Comparison of ENCODE assay signal across 12 cellular contexts in the genomic region with DNA sequence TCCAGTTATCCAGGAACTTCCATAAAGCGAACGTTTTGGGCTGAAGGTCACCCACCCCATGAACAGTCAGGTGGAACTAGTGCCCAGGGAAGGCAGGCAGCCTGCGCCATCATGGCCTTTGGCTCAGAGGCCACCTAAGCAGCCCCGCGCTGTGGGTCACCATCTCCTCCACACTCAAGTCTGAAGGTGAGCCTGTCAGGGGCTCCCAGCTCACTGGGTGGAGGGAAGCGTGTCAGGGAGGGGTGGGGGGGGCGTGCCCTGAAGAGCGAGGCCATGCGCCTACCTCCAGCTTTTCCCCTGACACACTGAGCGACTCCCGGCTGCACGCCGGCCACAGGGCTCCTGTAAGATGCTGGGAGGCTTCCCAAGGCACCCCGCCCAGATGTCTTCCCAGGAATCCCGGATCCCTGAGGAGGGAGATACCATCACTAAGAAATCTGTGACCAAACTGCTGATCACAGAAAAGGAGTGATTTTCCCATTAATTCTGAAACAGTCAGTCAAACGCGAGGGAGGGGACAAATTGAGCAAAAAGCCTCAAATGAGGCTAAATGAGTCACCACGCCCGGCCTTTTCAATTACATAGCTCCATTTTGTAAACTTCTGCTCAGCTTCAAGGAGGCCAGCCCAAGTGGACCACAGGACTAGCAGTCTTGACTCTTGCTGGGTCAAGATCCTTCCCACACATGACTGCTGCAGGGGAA. TPM values are rescaled to one million over a fixed set of nuclear protein-coding genes. Genes with fewer than 3 reads are reported as not detected.
DNase-seq lines count a peak whose midpoint lies in the region; ATAC-seq and TF ChIP-seq lines count a peak whose summit lies in the region.
"Had no signal": no experiment of that assay in that cellular context is flagged by ENCODE, and none has a peak within 500 bp of the region (broad histone marks: within the 10 kb centered on the region; RNA-seq: fewer than 3 reads in every experiment).

No MANE protein-coding gene starts in this region.

- TF ChIP-seq CTCF in fibroblast of lung (conservative IDR thresholded peaks at IDR 0.05 in 1 of 2, IDR thresholded peaks at IDR 0.05 in 1 of 2; ENCODE audit: low read depth in 1 of 2, low read length in 2 of 2) (no peak), transverse colon (IDR thresholded peaks at IDR 0.05) (no peak), foreskin keratinocyte (conservative IDR thresholded peaks at IDR 0.05) (no peak)

- WGBS in transverse colon (ENCODE audit: low coverage in 1 of 2), 2 donors = 49 to 76% methylated on average over 4 to 15 of the region's 19 CpGs

- in situ Hi-C loops in transverse colon (cut with MboI; ENCODE audit: low pct_ligation_motif_present in 1 of 4, low pct_unique_long_range_greater_than_20kb in 1 of 4, low sequenced_read_pairs in 3 of 4) = loop anchor here in 2 of 4 donors (25.0 kb wide), 1 partner anchor 97 kb away; a partner anchor contains a TSS

- H3K4me2 ChIP-seq in fibroblast of lung (ENCODE audit: extremely low read depth, insufficient read depth, low read length) = peak overlapping the region; percentile 13

- peaks cover 18% of the 10 kb centered on the region for H3K4me1 Mint-ChIP-seq in activated naive CD4-positive, alpha-beta T cell treated with anti-CD3 and anti-CD28 coated beads, Interleukin-2, amount 50 U/mL, for 24 hours

- peak overlapping the region; percentile 59 for H3K27ac Mint-ChIP-seq in activated naive CD4-positive, alpha-beta T cell treated with anti-CD3 and anti-CD28 coated beads, Interleukin-2, amount 50 U/mL, for 24 hours
- H3K27ac Mint-ChIP-seq: activated naive CD8-positive, alpha-beta T cell treated with anti-CD3 and anti-CD28 coated beads, Interleukin-2, amount 10 ng/mL, durations not matched to agents 7 days and 5 days had no signal

- H3K9me3 Mint-ChIP-seq in activated naive CD4-positive, alpha-beta T cell treated with anti-CD3 and anti-CD28 coated beads, Interleukin-2, amount 50 U/mL, for 24 hours = no peaks in the 10 kb centered on the region
- H3K9me3 Mint-ChIP-seq: activated naive CD8-positive, alpha-beta T cell treated with anti-CD3 and anti-CD28 coated beads, Interleukin-2, amount 10 ng/mL, durations not matched to agents 7 days and 5 days had no signal

- no peak for TF ChIP-seq POLR2A in transverse colon (IDR thresholded peaks at IDR 0.05)

- H3K79me2 ChIP-seq in fibroblast of lung (ENCODE audit: control insufficient read depth, insufficient read depth, low read length) = no peaks in the 10 kb centered on the region

- no peaks in the 10 kb centered on the region for H3K27me3 Mint-ChIP-seq in activated naive CD4-positive, alpha-beta T cell treated with anti-CD3 and anti-CD28 coated beads, Interleukin-2, amount 50 U/mL, for 24 hours
- H3K27me3 Mint-ChIP-seq: activated naive CD8-positive, alpha-beta T cell treated with anti-CD3 and anti-CD28 coated beads, Interleukin-2, amount 10 ng/mL, durations not matched to agents 7 days and 5 days had no signal

- no peaks in the 10 kb centered on the region for H4K20me1 ChIP-seq in fibroblast of lung (ENCODE audit: control insufficient read depth, extremely low read depth, insufficient read depth, low read length)

- no peak for DNase-seq in activated naive CD4-positive, alpha-beta T cell (lab: John Stamatoyannopoulos, UW)
- DNase-seq in OCI-M1 (lab: John Stamatoyannopoulos, UW) = peak; percentile 18
- peak in 1 of 2 donors; percentile 67 for DNase-seq in fibroblast of lung (ENCODE audit: low read depth in 2 of 2)
- DNase-seq in transverse colon = no peak
- DNase-seq in sciatic nerve (ENCODE audit: low spot score) = no peak
- DNase-seq in foreskin keratinocyte = no peak
- no peak for DNase-seq in NCI-H2227 treated with DMSO at 0.1 percent for 48 hours (lab: John Stamatoyannopoulos, UW)
- DNase-seq: activated naive CD8-positive, alpha-beta T cell treated with anti-CD3 and anti-CD28 coated beads, Interleukin-2, amount 10 ng/mL, durations not matched to agents 7 days and 5 days; left cardiac atrium; SW 1271 had no signal

- H3K27me3 ChIP-seq in fibroblast of lung (ENCODE audit: control insufficient read depth, insufficient read depth, low read length) (no peaks in the 10 kb centered on the region), transverse colon (no peaks in the 10 kb centered on the region), foreskin keratinocyte (no peaks in the 10 kb centered on the region)

- H3K4me3 ChIP-seq in fibroblast of lung (replicated peaks in 1 of 4; ENCODE audit: control extremely low read depth in 1 of 4, insufficient read depth in 1 of 4, low read depth in 3 of 4, low read length in 4 of 4) = no peak overlapping the region
- H3K4me3 ChIP-seq in transverse colon = no peak overlapping the region

- H3K36me3 ChIP-seq in fibroblast of lung (ENCODE audit: control insufficient read depth, insufficient read depth, low read length) (peaks cover 9% of the 10 kb centered on the region), transverse colon (peaks cover 0 to 10% (median 2%) of the 10 kb centered on the region in 4 donors)

- intact Hi-C loops in transverse colon (cut with DNase I; ENCODE audit: low total_unique reads) = no loop called here
- intact Hi-C loops in sciatic nerve (cut with DNase I) = no loop called here

- no peak overlapping the region for H2AFZ ChIP-seq in fibroblast of lung (ENCODE audit: low read length)

- H3K27ac ChIP-seq in fibroblast of lung (ENCODE audit: insufficient read depth, low read length) (no peak overlapping the region), transverse colon (peak overlapping the region; percentile 22 to 91 (median 60)), foreskin keratinocyte (no peak overlapping the region)
- H3K27ac ChIP-seq: epithelial cell of prostate had no signal

- H3K4me3 Mint-ChIP-seq in activated naive CD4-positive, alpha-beta T cell treated with anti-CD3 and anti-CD28 coated beads, Interleukin-2, amount 50 U/mL, for 24 hours = no peak overlapping the region
- H3K4me3 Mint-ChIP-seq: activated naive CD8-positive, alpha-beta T cell treated with anti-CD3 and anti-CD28 coated beads, Interleukin-2, amount 10 ng/mL, durations not matched to agents 7 days and 5 days had no signal

- H3K4me1 ChIP-seq in fibroblast of lung (ENCODE audit: control insufficient read depth, extremely low read depth, insufficient read depth, low read length) (peaks cover 8% of the 10 kb centered on the region), transverse colon (peaks cover 0 to 12% (median under 1%) of the 10 kb centered on the region in 4 donors), foreskin keratinocyte (no peaks in the 10 kb centered on the region)

- no peaks in the 10 kb centered on the region for H3K9me3 ChIP-seq in fibroblast of lung (ENCODE audit: control insufficient read depth, insufficient read depth, low read depth, low read length)
- H3K9me3 ChIP-seq in transverse colon = no peaks in the 10 kb centered on the region

- ATAC-seq in sciatic nerve (no peak), foreskin keratinocyte (no peak)
- ATAC-seq: left cardiac atrium had no signal

- peaks cover 4% of the 10 kb centered on the region for H3K36me3 Mint-ChIP-seq in activated naive CD4-positive, alpha-beta T cell treated with anti-CD3 and anti-CD28 coated beads, Interleukin-2, amount 50 U/mL, for 24 hours

- no peak for TF ChIP-seq EP300 in transverse colon (IDR thresholded peaks at IDR 0.05; ENCODE audit: low read depth)

- peak overlapping the region; percentile 16 for H3K9ac ChIP-seq in fibroblast of lung (ENCODE audit: insufficient read depth, low read length)

RNA-seq across cellular contexts. Expression of a gene that starts 26.5 kb away (rescaled TPM):
- total RNA-seq in fibroblast of lung (7.4 and 9.7 TPM in 2 replicates), transverse colon (10 to 100 TPM; 12.6 to 49.6 (median 20.7) TPM), sciatic nerve (22.5 TPM), foreskin keratinocyte (12.3 and 13.2 TPM in 2 replicates)
- polyA plus RNA-seq in fibroblast of lung (5.1 and 8.4 TPM in 2 replicates), foreskin keratinocyte (11.8 and 15.2 TPM in 2 replicates)
- polyA plus RNA-seq in fibroblast of lung (2012) = 5.9 and 11.8 TPM in 2 replicates
- polyA minus RNA-seq in fibroblast of lung (ENCODE audit: low replicate concordance) = 24.0 and 26.9 TPM in 2 replicates

RNA-seq across cellular contexts. Expression of a gene that starts 44.7 kb away (rescaled TPM):
- total RNA-seq in fibroblast of lung (5.6 and 6.3 TPM in 2 replicates), transverse colon (10 to 100 TPM in 3 of 4 donors, 1 to 10 TPM in 1; 9.0 to 44.0 (median 28.6) TPM), sciatic nerve (26.2 TPM), foreskin keratinocyte (11.6 and 13.7 TPM in 2 replicates)
- polyA plus RNA-seq in fibroblast of lung (10.3 and 11.4 TPM in 2 replicates), foreskin keratinocyte (17.8 and 19.6 TPM in 2 replicates)
- 8.1 and 9.7 TPM in 2 replicates for polyA plus RNA-seq in fibroblast of lung (2012)
- 11.3 and 14.4 TPM in 2 replicates for polyA minus RNA-seq in fibroblast of lung (ENCODE audit: low replicate concordance)

RNA-seq across cellular contexts. Expression of a gene that starts 54.0 kb away (rescaled TPM):
- total RNA-seq in fibroblast of lung (44.7 and 51.5 TPM in 2 replicates), transverse colon (10 to 100 TPM; 27.1 to 54.0 (median 37.4) TPM), sciatic nerve (21.8 TPM), foreskin keratinocyte (105 and 110 TPM in 2 replicates)
- polyA plus RNA-seq in fibroblast of lung (44.2 and 62.8 TPM in 2 replicates), foreskin keratinocyte (126 and 127 TPM in 2 replicates)
- polyA plus RNA-seq in fibroblast of lung (2012) = 49.1 and 72.4 TPM in 2 replicates
- 27.5 and 38.9 TPM in 2 replicates for polyA minus RNA-seq in fibroblast of lung (ENCODE audit: low replicate concordance)

RNA-seq across cellular contexts. Expression of a gene that starts 54.3 kb away (rescaled TPM):
- total RNA-seq in fibroblast of lung = 8.0 and 13.0 TPM in 2 replicates
- polyA plus RNA-seq in fibroblast of lung = 14.4 and 21.8 TPM in 2 replicates
- polyA plus RNA-seq in fibroblast of lung (2012) = 15.7 and 20.2 TPM in 2 replicates
- 60.0 and 62.1 TPM in 2 replicates for polyA minus RNA-seq in fibroblast of lung (ENCODE audit: low replicate concordance)
- total RNA-seq in transverse colon = 100 to 1,000 TPM in 1 of 4 donors, 10 to 100 TPM in 3; 36.2 to 134 (median 59.0) TPM
- total RNA-seq in sciatic nerve = 75.0 TPM
- 19.1 and 20.7 TPM in 2 replicates for total RNA-seq in foreskin keratinocyte
- polyA plus RNA-seq in foreskin keratinocyte = 12.3 and 12.8 TPM in 2 replicates

Comparison
In these comparisons a context has a peak if more than half of its experiments do, and no peak if none do; other contexts are left out.
1. H3K27ac ChIP-seq: peak in transverse colon (4 of 4); none in fibroblast of lung (single experiment) and foreskin keratinocyte (single experiment).